18 cellular contexts compared by ENCODE assay signal in genomic region chr1:205744403-205744802, GRCh38. TPM values are rescaled to one million over a fixed set of nuclear protein-coding genes. Genes with fewer than 3 reads are reported as not detected.
DNase-seq lines count a peak whose midpoint lies in the region; ATAC-seq and TF ChIP-seq lines count a peak whose summit lies in the region.
"Had no signal": no experiment of that assay in that cellular context is flagged by ENCODE, and none has a peak within 500 bp of the region (broad histone marks: within the 10 kb centered on the region; RNA-seq: fewer than 3 reads in every experiment).

No MANE protein-coding gene starts in this region.

- no peak for ATAC-seq in activated naive CD8-positive, alpha-beta T cell treated with anti-CD3 and anti-CD28 coated beads, Interleukin-2, amount 50 U/mL, for 24 hours
- no peak for ATAC-seq in activated naive CD4-positive, alpha-beta T cell treated with anti-CD3 and anti-CD28 coated beads, Interleukin-2, amount 50 U/mL, for 72 hours
- ATAC-seq: Right ventricle myocardium inferior had no signal

- H3K9ac ChIP-seq in Loucy (ENCODE audit: low read depth, low read length, poor library complexity, severe bottlenecking) (peak overlapping the region; percentile 4), neural progenitor cell (no peak overlapping the region), smooth muscle cell (ENCODE audit: low read depth) (no peak overlapping the region)
- H3K9ac ChIP-seq: BLaER1 treated with 17β-estradiol and CSF1 and Interleukin-3, amounts not matched to agents 10 nM and 100 nM had no signal

- H3K4me2 ChIP-seq in Loucy (ENCODE audit: low read depth, low read length, poor library complexity, severe bottlenecking) (peak overlapping the region; percentile 91), neural progenitor cell (peak overlapping the region; percentile 40), smooth muscle cell (no peak overlapping the region)

- H3K27me3 Mint-ChIP-seq in MCF 10A (ENCODE audit: insufficient read depth, unreplicated experiment), result no peaks in the 10 kb centered on the region
- no peaks in the 10 kb centered on the region for H3K27me3 Mint-ChIP-seq in activated naive CD8-positive, alpha-beta T cell treated with anti-CD3 and anti-CD28 coated beads, Interleukin-2, amount 50 U/mL, for 24 hours
- H3K27me3 Mint-ChIP-seq in neural progenitor cell (ENCODE audit: insufficient read depth, low read depth), result peaks cover 3% of the 10 kb centered on the region
- H3K27me3 Mint-ChIP-seq: IgD-negative memory B cell had no signal

- H3K9me2 ChIP-seq in Loucy (replicated peaks; ENCODE audit: low read depth, low read length), result no peaks in the 10 kb centered on the region

- H3K9me3 ChIP-seq in breast epithelium (no peaks in the 10 kb centered on the region), Loucy (ENCODE audit: insufficient read depth, low read depth, low read length) (no peaks in the 10 kb centered on the region), neural progenitor cell (ENCODE audit: low read depth) (no peaks in the 10 kb centered on the region), smooth muscle cell (replicated peaks; ENCODE audit: low read depth) (no peaks in the 10 kb centered on the region)
- H3K9me3 ChIP-seq: BLaER1 treated with 17β-estradiol and CSF1 and Interleukin-3, amounts not matched to agents 10 nM and 100 nM had no signal

- CTCF ChIA-PET in MCF 10A (lab: Yijun Ruan, JAX), result interaction anchor here (0.6 to 1.1 kb wide), 4 partner anchors 15 to 357 kb away, joined by 3 to 6 read pairs (median 4); no protein-coding TSS in a partner anchor

- no peak for DNase-seq in breast epithelium (ENCODE audit: low spot score in 2 of 2)
- no peak for DNase-seq in MCF 10A (ENCODE audit: unreplicated experiment)
- DNase-seq in activated naive CD8-positive, alpha-beta T cell treated with anti-CD3 and anti-CD28 coated beads, Interleukin-2, amount 50 U/mL, for 24 hours, result no peak
- no peak for DNase-seq in neural progenitor cell (ENCODE audit: low spot score)
- no peak for DNase-seq in stimulated activated naive CD4-positive, alpha-beta T cell (lab: John Stamatoyannopoulos, UW)
- DNase-seq in smooth muscle cell (lab: John Stamatoyannopoulos, UW; ENCODE audit: unreplicated experiment), result no peak
- no peak for DNase-seq in activated naive CD4-positive, alpha-beta T cell treated with anti-CD3 and anti-CD28 coated beads, Interleukin-2, amount 50 U/mL, for 72 hours (ENCODE audit: low spot score in 2 of 2)
- DNase-seq: 8988T; DMS153; HCEC 1CT; NCI-H1436 treated with DMSO at 0.1 percent for 48 hours; NCI-H2107; NCI-H69; NK-92 treated with Interleukin-12 subunit alpha and Interleukin-12 subunit beta, amount 100 ng/mL, for 24 hours had no signal

- intact Hi-C loops in breast epithelium (cut with DNase I; ENCODE audit: low total_unique reads), result no loop called here
- intact Hi-C loops in MCF 10A (cut with micrococcal nuclease), result no loop called here

- H3K27ac ChIP-seq in breast epithelium (peak overlapping the region; percentile 6 to 52), neural progenitor cell (peak overlapping the region; percentile 32), smooth muscle cell (ENCODE audit: low read depth) (no peak overlapping the region)
- H3K27ac ChIP-seq: BLaER1 treated with 17β-estradiol and CSF1 and Interleukin-3, amounts not matched to agents 10 nM and 100 nM had no signal

- 95% methylated on average over 7 of the region's 8 CpGs for WGBS in smooth muscle cell (ENCODE audit: low lambda C conversion rate)

- BruUV-seq in MCF 10A (replicated peaks; lab: Mats Ljungman, UMichigan), result no TSS peak

- H3F3A ChIP-seq in Loucy (ENCODE audit: low read depth) (no peaks in the 10 kb centered on the region), neural progenitor cell (ENCODE audit: low read depth) (peaks cover 73% of the 10 kb centered on the region), smooth muscle cell (ENCODE audit: low read depth) (no peaks in the 10 kb centered on the region)

- peaks cover 59% of the 10 kb centered on the region for H3K36me3 Mint-ChIP-seq in MCF 10A (ENCODE audit: insufficient read depth, unreplicated experiment)
- peaks cover 47% of the 10 kb centered on the region for H3K36me3 Mint-ChIP-seq in activated naive CD8-positive, alpha-beta T cell treated with anti-CD3 and anti-CD28 coated beads, Interleukin-2, amount 50 U/mL, for 24 hours (ENCODE audit: low read depth)
- H3K36me3 Mint-ChIP-seq in neural progenitor cell, result peaks cover 41% of the 10 kb centered on the region
- H3K36me3 Mint-ChIP-seq in activated naive CD4-positive, alpha-beta T cell treated with anti-CD3 and anti-CD28 coated beads, Interleukin-2, amount 50 U/mL, for 72 hours, result peaks cover 13 to 35% of the 10 kb centered on the region in 2 donors

- TF ChIP-seq POLR2A in breast epithelium (IDR thresholded peaks at IDR 0.05), result no peak

- H3K27me3 ChIP-seq in breast epithelium (no peaks in the 10 kb centered on the region), Loucy (ENCODE audit: insufficient read depth, low read length, poor library complexity, severe bottlenecking) (no peaks in the 10 kb centered on the region), neural progenitor cell (no peaks in the 10 kb centered on the region), smooth muscle cell (ENCODE audit: low read depth) (no peaks in the 10 kb centered on the region)
- H3K27me3 ChIP-seq: BLaER1 treated with 17β-estradiol and CSF1 and Interleukin-3, amounts not matched to agents 10 nM and 100 nM had no signal

- H3K9me3 Mint-ChIP-seq in MCF 10A (ENCODE audit: unreplicated experiment) (no peaks in the 10 kb centered on the region), neural progenitor cell (peaks cover 2% of the 10 kb centered on the region)
- H3K9me3 Mint-ChIP-seq in activated naive CD8-positive, alpha-beta T cell treated with anti-CD3 and anti-CD28 coated beads, Interleukin-2, amount 50 U/mL, for 24 hours, result no peaks in the 10 kb centered on the region
- no peaks in the 10 kb centered on the region for H3K9me3 Mint-ChIP-seq in activated naive CD4-positive, alpha-beta T cell treated with anti-CD3 and anti-CD28 coated beads, Interleukin-2, amount 50 U/mL, for 72 hours
- H3K9me3 Mint-ChIP-seq: IgD-negative memory B cell had no signal

- H3K79me2 ChIP-seq in Loucy (ENCODE audit: insufficient read depth, low read length) (peaks cover 100% of the 10 kb centered on the region), neural progenitor cell (ENCODE audit: low read depth) (peaks cover 100% of the 10 kb centered on the region), smooth muscle cell (ENCODE audit: low read depth) (peaks cover 96% of the 10 kb centered on the region)

- no peak overlapping the region for H3K4me3 Mint-ChIP-seq in MCF 10A (ENCODE audit: unreplicated experiment)
- H3K4me3 Mint-ChIP-seq in activated naive CD8-positive, alpha-beta T cell treated with anti-CD3 and anti-CD28 coated beads, Interleukin-2, amount 50 U/mL, for 24 hours, result no peak overlapping the region
- H3K4me3 Mint-ChIP-seq in neural progenitor cell, result no peak overlapping the region

- TF ChIP-seq CTCF in breast epithelium (IDR thresholded peaks at IDR 0.05), result no peak
- no peak for TF ChIP-seq CTCF in MCF 10A (IDR thresholded peaks at IDR 0.05; ENCODE audit: unreplicated experiment)
- no peak for TF ChIP-seq CTCF in Loucy (conservative IDR thresholded peaks at IDR 0.05; ENCODE audit: low read length)
- no peak for TF ChIP-seq CTCF in neural progenitor cell (IDR thresholded peaks at IDR 0.05)
- TF ChIP-seq CTCF in smooth muscle cell (IDR thresholded peaks at IDR 0.05; ENCODE audit: borderline replicate concordance, insufficient read depth, poor library complexity, severe bottlenecking), result no peak

- H3K4me1 ChIP-seq in breast epithelium, result peaks cover 0 to 11% of the 10 kb centered on the region in 2 donors
- H3K4me1 ChIP-seq in Loucy (ENCODE audit: insufficient read depth, low read length, poor library complexity, severe bottlenecking), result peaks cover 58% of the 10 kb centered on the region
- H3K4me1 ChIP-seq in neural progenitor cell, result peaks cover 45% of the 10 kb centered on the region
- H3K4me1 ChIP-seq in smooth muscle cell (ENCODE audit: low read depth), result peaks cover 36% of the 10 kb centered on the region

- no peak overlapping the region for H3K27ac Mint-ChIP-seq in MCF 10A (ENCODE audit: low read depth, unreplicated experiment)
- peak overlapping the region; percentile 46 for H3K27ac Mint-ChIP-seq in activated naive CD8-positive, alpha-beta T cell treated with anti-CD3 and anti-CD28 coated beads, Interleukin-2, amount 50 U/mL, for 24 hours
- no peak overlapping the region for H3K27ac Mint-ChIP-seq in neural progenitor cell
- peak overlapping the region in 1 of 2 donors; percentile 3 for H3K27ac Mint-ChIP-seq in activated naive CD4-positive, alpha-beta T cell treated with anti-CD3 and anti-CD28 coated beads, Interleukin-2, amount 50 U/mL, for 72 hours

- H4K20me1 ChIP-seq in Loucy (ENCODE audit: insufficient read depth, low read length, poor library complexity, severe bottlenecking), result peaks cover 91% of the 10 kb centered on the region
- H4K20me1 ChIP-seq in neural progenitor cell (ENCODE audit: low read depth), result peaks cover 95% of the 10 kb centered on the region
- H4K20me1 ChIP-seq in smooth muscle cell (ENCODE audit: low read depth), result peaks cover 97% of the 10 kb centered on the region

- no peak overlapping the region for H3K4me3 ChIP-seq in breast epithelium
- H3K4me3 ChIP-seq in Loucy (ENCODE audit: low read length, poor library complexity, severe bottlenecking), result peak overlapping the region; percentile 52
- peak overlapping the region; percentile 13 for H3K4me3 ChIP-seq in neural progenitor cell
- no peak overlapping the region for H3K4me3 ChIP-seq in smooth muscle cell
- H3K4me3 ChIP-seq: BLaER1 treated with 17β-estradiol and CSF1 and Interleukin-3, amounts not matched to agents 10 nM and 100 nM had no signal

- H2AFZ ChIP-seq in Loucy (ENCODE audit: low read length) (no peak overlapping the region), neural progenitor cell (replicated peaks) (no peak overlapping the region), smooth muscle cell (ENCODE audit: low read depth) (no peak overlapping the region)

- no peaks in the 10 kb centered on the region for H3K36me3 ChIP-seq in breast epithelium
- H3K36me3 ChIP-seq in Loucy (ENCODE audit: insufficient read depth, low read length), result peaks cover 15% of the 10 kb centered on the region; the same call in 1 of the 2 replicates
- H3K36me3 ChIP-seq in neural progenitor cell, result peaks cover 7% of the 10 kb centered on the region
- H3K36me3 ChIP-seq in smooth muscle cell (ENCODE audit: low read depth), result no peaks in the 10 kb centered on the region

- POLR2A ChIA-PET in MCF 10A (lab: Yijun Ruan, JAX), result interaction anchor here (1.3 to 12.8 kb wide), 3 partner anchors 17 to 67 kb away, joined by 3 to 220 read pairs (median 26); partner anchors contain the start of gene RAB29

- H3K4me1 Mint-ChIP-seq in MCF 10A (ENCODE audit: insufficient read depth, unreplicated experiment) (peaks cover 27% of the 10 kb centered on the region), neural progenitor cell (peaks cover 30% of the 10 kb centered on the region)
- H3K4me1 Mint-ChIP-seq in activated naive CD8-positive, alpha-beta T cell treated with anti-CD3 and anti-CD28 coated beads, Interleukin-2, amount 50 U/mL, for 24 hours, result peaks cover 55% of the 10 kb centered on the region

RNA-seq across cellular contexts. Expression of gene NUCKS1, which starts 5.6 kb away (rescaled TPM):
- 100 to 1,000 TPM in 1 of 3 donors, 10 to 100 TPM in 2; 80.6 to 188 (median 86.9) TPM for total RNA-seq in breast epithelium
- 605 and 615 TPM in 2 replicates for total RNA-seq in MCF 10A (2022)
- 449 and 700 TPM in 2 replicates for total RNA-seq in neural progenitor cell (ENCODE audit: low replicate concordance)
- 139 and 179 TPM in 2 replicates for total RNA-seq in smooth muscle cell
- polyA plus RNA-seq in smooth muscle cell, result 29.1 and 30.9 TPM in 2 replicates
- total RNA-seq in activated naive CD4-positive, alpha-beta T cell treated with anti-CD3 and anti-CD28 coated beads, Interleukin-2, amount 50 U/mL, for 72 hours, result 100 to 1,000 TPM in 1 of 2 donors, 10 to 100 TPM in 1; 97.1 to 173 TPM

RNA-seq across cellular contexts. Expression of gene RAB29, which starts 30.9 kb away (rescaled TPM):
- 10 to 100 TPM; 22.4 to 30.3 (median 23.9) TPM for total RNA-seq in breast epithelium
- 33.6 and 44.8 TPM in 2 replicates for total RNA-seq in MCF 10A (2022)
- 3.8 and 6.0 TPM in 2 replicates for total RNA-seq in neural progenitor cell (ENCODE audit: low replicate concordance)
- total RNA-seq in smooth muscle cell, result 1.7 and 4.1 TPM in 2 replicates
- 4.1 and 4.5 TPM in 2 replicates for polyA plus RNA-seq in smooth muscle cell
- total RNA-seq in activated naive CD4-positive, alpha-beta T cell treated with anti-CD3 and anti-CD28 coated beads, Interleukin-2, amount 50 U/mL, for 72 hours, result 10 to 100 TPM; 22.3 to 39.0 TPM

Comparison
In these comparisons a context has a peak if more than half of its experiments do, and no peak if none do; other contexts are left out.
1. H3K4me3 ChIP-seq: peak in Loucy (single experiment) and neural progenitor cell (single experiment); none in breast epithelium (0 of 3) and smooth muscle cell (single experiment).